Comparison of ENCODE assay signal across 1 cellular context in genomic region chr5:71769265-71769664, GRCh38.
TF ChIP-seq lines count a peak whose summit lies in the region.

No MANE protein-coding gene starts in this region.

TF ChIP-seq in H1, 55 proteins besides CTCF, POLR2A, EP300 and RAD21:
- TF ChIP-seq BCL11A (IDR thresholded peaks at IDR 0.05; ENCODE audit: low read depth in 2 of 2, low read length in 2 of 2) = no peak
- TF ChIP-seq GABPA (IDR thresholded peaks at IDR 0.05; ENCODE audit: borderline replicate concordance, insufficient read depth, low read length) = no peak
